24 cellular contexts compared by ENCODE assay signal in the genomic region with DNA sequence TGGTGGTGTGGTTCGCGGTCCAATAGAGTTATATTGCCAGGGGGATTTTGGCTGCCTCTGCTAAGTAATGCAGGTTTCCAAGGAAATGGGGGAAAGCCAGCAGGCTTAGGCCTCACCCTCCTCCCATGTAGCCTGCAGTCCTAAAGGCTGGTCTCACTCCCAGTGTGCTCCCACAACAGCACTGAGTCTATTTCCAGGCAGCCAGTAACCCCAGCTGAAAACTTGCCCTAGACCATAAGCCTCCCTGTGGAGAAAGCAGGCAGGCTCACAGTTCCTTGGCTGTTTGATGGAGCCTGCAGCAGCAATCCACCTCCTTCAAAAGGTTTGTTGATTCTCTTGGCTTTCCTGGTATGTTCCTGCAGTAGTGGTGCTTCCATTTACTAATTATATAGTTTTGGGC.
"Had no signal": no experiment of that assay in that cellular context is flagged by ENCODE, and none has a peak within 500 bp of the region (broad histone marks: within the 10 kb centered on the region; RNA-seq: fewer than 3 reads in every experiment).

No MANE protein-coding gene starts in this region.

- H3K4me1 Mint-ChIP-seq: activated B cell treated with CpG ODN at 0.5 μM for 24 hours; activated CD4-positive, alpha-beta T cell treated with anti-CD3 and anti-CD28 coated beads, Interleukin-2, amount 10 ng/mL, durations not matched to agents 24 days and 14 days; activated CD8-positive, alpha-beta memory T cell treated with anti-CD3 and anti-CD28 coated beads, Interleukin-2, amount 10 ng/mL, durations not matched to agents 7 days and 5 days; activated naive CD4-positive, alpha-beta T cell treated with anti-CD3 and anti-CD28 coated beads, Interleukin-2, amount 50 U/mL, for 24 hours; IgD-negative memory B cell had no signal

- H3K36me3 Mint-ChIP-seq: activated CD8-positive, alpha-beta memory T cell treated with anti-CD3 and anti-CD28 coated beads, Interleukin-2, amount 10 ng/mL, durations not matched to agents 7 days and 5 days; activated naive CD4-positive, alpha-beta T cell treated with anti-CD3 and anti-CD28 coated beads, Interleukin-2, amount 50 U/mL, for 24 hours; IgD-negative memory B cell had no signal

- H3K4me3 Mint-ChIP-seq: activated B cell treated with CpG ODN at 0.5 μM for 24 hours; activated CD4-positive, alpha-beta T cell treated with anti-CD3 and anti-CD28 coated beads, Interleukin-2, amount 10 ng/mL, durations not matched to agents 24 days and 14 days; activated CD8-positive, alpha-beta memory T cell treated with anti-CD3 and anti-CD28 coated beads, Interleukin-2, amount 10 ng/mL, durations not matched to agents 7 days and 5 days; activated naive CD4-positive, alpha-beta T cell treated with anti-CD3 and anti-CD28 coated beads, Interleukin-2, amount 50 U/mL, for 24 hours; activated T-cell treated with anti-CD3 and anti-CD28 coated beads, Interleukin-2, amount 50 U/mL, for 24 hours; activated T-helper 1 cell treated with anti-CD3 and anti-CD28 coated beads, Interleukin-12 subunit alpha, Interleukin-12 subunit beta, Interleukin-2, Interleukin-4 antibody, amounts not matched to agents 30 ng/mL and 10 ng/mL and 1 ng/mL, durations not matched to agents 14 hours and 24 hours and 36 hours; IgD-negative memory B cell had no signal

- ATAC-seq: activated CD8-positive, alpha-beta memory T cell treated with anti-CD3 and anti-CD28 coated beads, Interleukin-2, amount 10 ng/mL, durations not matched to agents 7 days and 5 days; PC-3 had no signal

- H3K27me3 Mint-ChIP-seq: activated B cell treated with CpG ODN at 0.5 μM for 24 hours; activated CD4-positive, alpha-beta T cell treated with anti-CD3 and anti-CD28 coated beads, Interleukin-2, amount 10 ng/mL, durations not matched to agents 24 days and 14 days; activated CD8-positive, alpha-beta memory T cell treated with anti-CD3 and anti-CD28 coated beads, Interleukin-2, amount 10 ng/mL, durations not matched to agents 7 days and 5 days; activated naive CD4-positive, alpha-beta T cell treated with anti-CD3 and anti-CD28 coated beads, Interleukin-2, amount 50 U/mL, for 24 hours; activated T-cell treated with anti-CD3 and anti-CD28 coated beads, Interleukin-2, amount 50 U/mL, for 24 hours; IgD-negative memory B cell had no signal

- H3K27ac Mint-ChIP-seq: activated B cell treated with CpG ODN at 0.5 μM for 24 hours; activated CD4-positive, alpha-beta T cell treated with anti-CD3 and anti-CD28 coated beads, Interleukin-2, amount 10 ng/mL, durations not matched to agents 24 days and 14 days; activated CD8-positive, alpha-beta memory T cell treated with anti-CD3 and anti-CD28 coated beads, Interleukin-2, amount 10 ng/mL, durations not matched to agents 7 days and 5 days; activated naive CD4-positive, alpha-beta T cell treated with anti-CD3 and anti-CD28 coated beads, Interleukin-2, amount 50 U/mL, for 24 hours; activated T-cell treated with anti-CD3 and anti-CD28 coated beads, Interleukin-2, amount 50 U/mL, for 24 hours; activated T-helper 1 cell treated with anti-CD3 and anti-CD28 coated beads, Interleukin-12 subunit alpha, Interleukin-12 subunit beta, Interleukin-2, Interleukin-4 antibody, amounts not matched to agents 30 ng/mL and 10 ng/mL and 1 ng/mL, durations not matched to agents 14 hours and 24 hours and 36 hours; IgD-negative memory B cell had no signal

- H3K9me3 Mint-ChIP-seq: activated CD4-positive, alpha-beta T cell treated with anti-CD3 and anti-CD28 coated beads, Interleukin-2, amount 10 ng/mL, durations not matched to agents 24 days and 14 days; activated T-helper 1 cell treated with anti-CD3 and anti-CD28 coated beads, Interleukin-12 subunit alpha, Interleukin-12 subunit beta, Interleukin-2, Interleukin-4 antibody, amounts not matched to agents 30 ng/mL and 10 ng/mL and 1 ng/mL, durations not matched to agents 14 hours and 24 hours and 36 hours had no signal

- DNase-seq: activated B cell treated with CpG ODN at 0.5 μM for 24 hours; activated CD4-positive, alpha-beta T cell treated with anti-CD3 and anti-CD28 coated beads for 1 hour; activated CD4-positive, alpha-beta T cell treated with anti-CD3 and anti-CD28 coated beads, Interleukin-2, amount 10 ng/mL, durations not matched to agents 24 days and 14 days; activated CD4-positive, alpha-beta T cell treated with anti-CD3 and anti-CD28 coated beads, Interleukin-2, amount 50 U/mL, for 48 hours; activated CD8-positive, alpha-beta memory T cell treated with anti-CD3 and anti-CD28 coated beads, Interleukin-2, amount 10 ng/mL, durations not matched to agents 7 days and 5 days; activated effector memory CD4-positive, alpha-beta T cell treated with Interleukin-2 at 50 U/mL for 16 hours; activated naive CD4-positive, alpha-beta T cell; activated T-cell treated with anti-CD3 and anti-CD28 coated beads, Interleukin-2, amount 50 U/mL, for 24 hours; aorta; KG1; NCI-H1048; NCI-H1930; NCI-H345; NCI-H510A; NCI-H526 treated with DMSO at 0.1 percent for 48 hours; NK-92 treated with Interleukin-12 subunit alpha and Interleukin-12 subunit beta, amount 100 ng/mL, for 24 hours; PC-3; SIG-M5; T-helper 2 cell; T1000 had no signal

- H3K27ac ChIP-seq: breast epithelium had no signal

- H3K27me3 ChIP-seq: breast epithelium had no signal

- H3K36me3 ChIP-seq: breast epithelium had no signal

- H3K4me3 ChIP-seq: breast epithelium had no signal

- H3K4me1 ChIP-seq: breast epithelium had no signal
